Comparison of ENCODE assay signal across 8 cellular contexts in genomic region chr19:11530432-11530831, GRCh38. TPM values are rescaled to one million over a fixed set of nuclear protein-coding genes. Genes with fewer than 3 reads are reported as not detected.
DNase-seq lines count a peak whose midpoint lies in the region; ATAC-seq and TF ChIP-seq lines count a peak whose summit lies in the region.

No MANE protein-coding gene starts in this region.

- no peaks in the 10 kb centered on the region for H3K27me3 ChIP-seq in iPS DF 6.9 (ENCODE audit: control insufficient read depth, insufficient read depth, low read length)

- peaks cover under 1% of the 10 kb centered on the region; the same call in 1 of the 2 replicates for H3K4me1 ChIP-seq in iPS DF 6.9 (ENCODE audit: control insufficient read depth, insufficient read depth, low read length)

- no peaks in the 10 kb centered on the region for H3K9me3 ChIP-seq in iPS DF 6.9 (ENCODE audit: control insufficient read depth, insufficient read depth, low read length)

- no peak overlapping the region for H3K4me3 ChIP-seq in iPS DF 6.9 (ENCODE audit: low read length)

- POLR2A ChIA-PET in MCF 10A (lab: Yijun Ruan, JAX): interaction anchor here (0.6 to 2.4 kb wide), 3 partner anchors 29 to 80 kb away, joined by 3 to 9 read pairs (median 3); partner anchors contain the start of genes ELOF1 and ZNF627

- peak; percentile 61 for DNase-seq in Calu3
- peak; percentile 40 for DNase-seq in M059J (ENCODE audit: low read depth)
- DNase-seq in RKO (ENCODE audit: low spot score): peak; percentile 98
- peak; percentile 95 for DNase-seq in MCF 10A (ENCODE audit: unreplicated experiment)
- peak; percentile 89 for DNase-seq in iPS DF 6.9 (ENCODE audit: low read depth, low spot score)
- DNase-seq in stimulated activated CD4-positive, alpha-beta T cell treated with anti-CD3 and anti-CD28 coated beads, Interleukin-12 subunit alpha, Interleukin-12 subunit beta, amount 100 ng/mL, for 4 hours: peak; percentile 40
- no peak for DNase-seq in NCI-H187 (lab: John Stamatoyannopoulos, UW)

- H3K27me3 Mint-ChIP-seq in Calu3 (ENCODE audit: unreplicated experiment): no peaks in the 10 kb centered on the region
- no peaks in the 10 kb centered on the region for H3K27me3 Mint-ChIP-seq in MCF 10A (ENCODE audit: insufficient read depth, unreplicated experiment)

- BruUV-seq in Calu3 (replicated peaks; lab: Mats Ljungman, UMichigan): no TSS peak
- no TSS peak for BruUV-seq in MCF 10A (replicated peaks; lab: Mats Ljungman, UMichigan)

- no peak overlapping the region for H3K27ac Mint-ChIP-seq in Calu3 (ENCODE audit: unreplicated experiment)
- no peak overlapping the region for H3K27ac Mint-ChIP-seq in MCF 10A (ENCODE audit: low read depth, unreplicated experiment)

- intact Hi-C loops in Calu3 (cut with micrococcal nuclease; ENCODE audit: unreplicated experiment): no loop called here
- intact Hi-C loops in MCF 10A (cut with micrococcal nuclease): loop anchor here (10.0 kb wide), 1 partner anchor 54 kb away; no protein-coding TSS in a partner anchor

- WGBS in iPS DF 6.9 (ENCODE audit: insufficient coverage, insufficient read length): no CpG with 5 or more reads among the region's 9 CpGs

- no peak overlapping the region for H3K27ac ChIP-seq in iPS DF 6.9 (ENCODE audit: low read length)

- CTCF ChIA-PET in Calu3 (lab: Charles Lee): no interaction called here
- CTCF ChIA-PET in MCF 10A (lab: Yijun Ruan, JAX): interaction anchor here (0.6 kb wide), 2 partner anchors 50 to 235 kb away, joined by 3 to 4 read pairs; no protein-coding TSS in a partner anchor

- no peaks in the 10 kb centered on the region for H3K9me3 Mint-ChIP-seq in Calu3 (ENCODE audit: low read depth, unreplicated experiment)
- H3K9me3 Mint-ChIP-seq in MCF 10A (ENCODE audit: unreplicated experiment): no peaks in the 10 kb centered on the region

- no peaks in the 10 kb centered on the region for H3K36me3 ChIP-seq in iPS DF 6.9 (ENCODE audit: control insufficient read depth, insufficient read depth, low read length)

- ATAC-seq in HG02642 (IDR thresholded peaks at IDR 0.05; ENCODE audit: poor library complexity, unreplicated experiment): no peak

- H3K4me1 Mint-ChIP-seq in Calu3 (ENCODE audit: low read depth, unreplicated experiment) (peaks cover 15% of the 10 kb centered on the region), MCF 10A (ENCODE audit: insufficient read depth, unreplicated experiment) (peaks cover 8% of the 10 kb centered on the region)

- no peak overlapping the region for H3K4me3 Mint-ChIP-seq in Calu3 (ENCODE audit: low read depth, unreplicated experiment)
- no peak overlapping the region for H3K4me3 Mint-ChIP-seq in MCF 10A (ENCODE audit: unreplicated experiment)

- H3K36me3 Mint-ChIP-seq in Calu3 (ENCODE audit: insufficient read depth, unreplicated experiment) (peaks cover 36% of the 10 kb centered on the region), MCF 10A (ENCODE audit: insufficient read depth, unreplicated experiment) (peaks cover 6% of the 10 kb centered on the region)

- TF ChIP-seq CTCF in Calu3 (IDR thresholded peaks at IDR 0.05; ENCODE audit: unreplicated experiment) (no peak), MCF 10A (IDR thresholded peaks at IDR 0.05; ENCODE audit: unreplicated experiment) (no peak)

RNA-seq across cellular contexts. Expression of gene ECSIT, which starts 1.5 kb away (rescaled TPM):
- total RNA-seq in Calu3 (2022) (19.3 and 22.1 TPM in 2 replicates), MCF 10A (2022) (19.2 and 26.8 TPM in 2 replicates)
- total RNA-seq in M059J (2014; rRNA removed; shearing (Covaris generic)): 29.5 and 43.3 TPM in 2 replicates

RNA-seq across cellular contexts. Expression of gene CNN1, which starts 8.2 kb away (rescaled TPM):
- not detected in 2 replicates for total RNA-seq in Calu3 (2022)
- total RNA-seq in M059J (2014; rRNA removed; shearing (Covaris generic)): 30.5 and 31.4 TPM in 2 replicates
- not detected in 2 replicates for total RNA-seq in MCF 10A (2022)

RNA-seq across cellular contexts. Expression of gene ZNF653, which starts 24.8 kb away (rescaled TPM):
- total RNA-seq in Calu3 (2022) (8.8 and 9.5 TPM in 2 replicates), MCF 10A (2022) (7.7 and 8.7 TPM in 2 replicates)
- 5.2 and 21.1 TPM in 2 replicates for total RNA-seq in M059J (2014; rRNA removed; shearing (Covaris generic))

RNA-seq across cellular contexts. Expression of gene ELOF1, which starts 28.6 kb away (rescaled TPM):
- 36.5 and 38.3 TPM in 2 replicates for total RNA-seq in Calu3 (2022)
- 84.6 and 136 TPM in 2 replicates for total RNA-seq in M059J (2014; rRNA removed; shearing (Covaris generic))
- 72.1 and 78.7 TPM in 2 replicates for total RNA-seq in MCF 10A (2022)

RNA-seq across cellular contexts. Expression of gene ACP5, which starts 47.0 kb away (rescaled TPM):
- total RNA-seq in Calu3 (2022) (0.94 and 2.2 TPM in 2 replicates), MCF 10A (2022) (not detected in 2 replicates)
- total RNA-seq in M059J (2014; rRNA removed; shearing (Covaris generic)): 0.39 and 0.76 TPM in 2 replicates

Comparison
In these comparisons a context has a peak if more than half of its experiments do, and no peak if none do; other contexts are left out.
1. DNase-seq: peak in Calu3 (single experiment), M059J (single experiment), RKO (single experiment), MCF 10A (single experiment), iPS DF 6.9 (single experiment) and stimulated activated CD4-positive, alpha-beta T cell treated with anti-CD3 and anti-CD28 coated beads, Interleukin-12 subunit alpha, Interleukin-12 subunit beta, amount 100 ng/mL, for 4 hours (single experiment); none in NCI-H187 (0 of 2).
2. RNA of gene CNN1, which starts 8.2 kb away (total RNA-seq): 30.5 to 31.4 TPM in M059J; not detected in Calu3 and not detected in MCF 10A; every median in the first group is over 10 times any median in the second.